Comparison of ENCODE assay signal across 8 cellular contexts in genomic region chr9:83620841-83621636, GRCh38. TPM values are rescaled to one million over a fixed set of nuclear protein-coding genes. Genes with fewer than 3 reads are reported as not detected.
A peak's percentile ranks its signal among the peaks of the same experiment; 100 is the strongest.
DNase-seq lines count a peak whose midpoint lies in the region; ATAC-seq lines count a peak whose summit lies in the region.

No MANE protein-coding gene starts in this region.

- H3K27me3 ChIP-seq in HUES6 (ENCODE audit: control insufficient read depth, insufficient read depth, low read length) = no peaks in the 10 kb centered on the region

- no peak overlapping the region for H3K27ac ChIP-seq in HUES6 (ENCODE audit: low read depth, low read length)

- peak; percentile 88 for DNase-seq in ELF-1 (ENCODE audit: low read depth, low spot score)
- DNase-seq in RKO (ENCODE audit: low spot score) = peak; percentile 47
- DNase-seq in activated naive CD8-positive, alpha-beta T cell treated with anti-CD3 and anti-CD28 coated beads for 36 hours = peak; percentile 33
- DNase-seq in left ventricle myocardium superior = peak; percentile 36
- no peak for DNase-seq in sciatic nerve (ENCODE audit: low spot score)

- H3K4me3 ChIP-seq in HUES6 (ENCODE audit: low read depth, low read length) = peak overlapping the region; percentile 46

- no peaks in the 10 kb centered on the region for H3K9me3 ChIP-seq in HUES6 (ENCODE audit: control insufficient read depth, insufficient read depth, low read depth, low read length)

- no peaks in the 10 kb centered on the region for H3K36me3 ChIP-seq in HUES6 (ENCODE audit: control insufficient read depth, insufficient read depth, low read length)

- peaks cover 13% of the 10 kb centered on the region for H3K4me1 ChIP-seq in HUES6 (ENCODE audit: control insufficient read depth, insufficient read depth, low read length)

- peaks cover 2% of the 10 kb centered on the region for H3K9me3 Mint-ChIP-seq in activated naive CD8-positive, alpha-beta T cell treated with anti-CD3 and anti-CD28 coated beads for 36 hours

- peaks cover 15% of the 10 kb centered on the region for H3K4me1 Mint-ChIP-seq in activated naive CD8-positive, alpha-beta T cell treated with anti-CD3 and anti-CD28 coated beads for 36 hours

- no peaks in the 10 kb centered on the region for H3K27me3 Mint-ChIP-seq in activated naive CD8-positive, alpha-beta T cell treated with anti-CD3 and anti-CD28 coated beads for 36 hours

- H3K4me3 Mint-ChIP-seq in activated naive CD8-positive, alpha-beta T cell treated with anti-CD3 and anti-CD28 coated beads for 36 hours = no peak overlapping the region

- intact Hi-C loops in left ventricle myocardium superior (cut with micrococcal nuclease) = no loop called here
- intact Hi-C loops in sciatic nerve (cut with DNase I) = no loop called here

- no peak overlapping the region for H3K27ac Mint-ChIP-seq in activated naive CD8-positive, alpha-beta T cell treated with anti-CD3 and anti-CD28 coated beads for 36 hours

- no peak overlapping the region for H3K9ac ChIP-seq in HUES6 (ENCODE audit: low read length)

- peaks cover 10% of the 10 kb centered on the region for H3K36me3 Mint-ChIP-seq in activated naive CD8-positive, alpha-beta T cell treated with anti-CD3 and anti-CD28 coated beads for 36 hours

- ATAC-seq in left ventricle myocardium superior (peak; percentile 30), sciatic nerve (peak; percentile 52), GM19455 (IDR thresholded peaks at IDR 0.05; ENCODE audit: unreplicated experiment) (no peak), HG02571 (IDR thresholded peaks at IDR 0.05; ENCODE audit: unreplicated experiment) (no peak)

RNA-seq across cellular contexts. Expression of gene IDNK, which starts 1.9 kb away (rescaled TPM):
- 1 to 10 TPM; 5.5 to 5.7 TPM for total RNA-seq in activated naive CD8-positive, alpha-beta T cell treated with anti-CD3 and anti-CD28 coated beads for 36 hours
- total RNA-seq in left ventricle myocardium superior = 3.3 TPM
- total RNA-seq in sciatic nerve = 7.8 TPM

Comparison
In these comparisons a context has a peak if more than half of its experiments do, and no peak if none do; other contexts are left out.
1. ATAC-seq: peak in left ventricle myocardium superior (single experiment) and sciatic nerve (single experiment); none in GM19455 (single experiment) and HG02571 (single experiment).